Comparison of ENCODE assay signal across 18 cellular contexts in the genomic region with DNA sequence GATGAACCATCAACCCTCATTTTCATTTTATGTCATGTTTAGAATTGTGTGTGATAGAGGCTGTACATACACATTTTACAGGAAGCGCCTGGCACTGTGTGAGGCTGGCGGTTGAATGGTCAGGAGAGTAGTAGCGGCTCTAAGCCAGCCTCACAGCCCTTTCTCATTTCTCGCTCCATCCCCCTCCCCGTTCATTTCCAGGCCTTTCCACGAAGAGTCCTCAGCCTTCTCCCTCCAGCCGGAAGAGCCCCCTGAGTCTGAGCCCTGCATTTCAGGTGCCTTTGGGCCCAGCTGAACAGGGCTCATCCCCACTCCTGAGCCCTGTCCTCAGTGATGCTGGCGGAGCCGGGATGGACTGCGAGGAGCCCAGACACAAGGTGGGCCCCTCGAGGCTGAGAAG. TPM values are rescaled to one million over a fixed set of nuclear protein-coding genes. Genes with fewer than 3 reads are reported as not detected.
DNase-seq lines count a peak whose midpoint lies in the region; ATAC-seq, FAIRE-seq and TF ChIP-seq lines count a peak whose summit lies in the region.
"Had no signal": no experiment of that assay in that cellular context is flagged by ENCODE, and none has a peak within 500 bp of the region (broad histone marks: within the 10 kb centered on the region; RNA-seq: fewer than 3 reads in every experiment).

No MANE protein-coding gene starts in this region.

- H4K20me1 ChIP-seq in SK-N-SH (ENCODE audit: insufficient read depth) (no peaks in the 10 kb centered on the region), astrocyte (ENCODE audit: insufficient read depth, low read length) (no peaks in the 10 kb centered on the region)

- intact Hi-C loops in activated CD4-positive, alpha-beta T cell treated with anti-CD3 and anti-CD28 coated beads for 36 hours (cut with DNase I, micrococcal nuclease): no loop called here

- H3K23ac ChIP-seq in mesendoderm (ENCODE audit: low read length): no peak overlapping the region

- FAIRE-seq in astrocyte (lab: Jason Lieb, UNC): no peak
- FAIRE-seq: HepG2, HTR-8/SVneo had no signal

- H2BK15ac ChIP-seq in mesendoderm (replicated peaks; ENCODE audit: low read depth): no peak overlapping the region

- H4K5ac ChIP-seq in mesendoderm (ENCODE audit: low read length): no peak overlapping the region

- no peak overlapping the region for H3K18ac ChIP-seq in mesendoderm (ENCODE audit: low read length)

- H2AFZ ChIP-seq in SK-N-SH (ENCODE audit: low read depth) (no peak overlapping the region), astrocyte (ENCODE audit: low read depth, low read length) (no peak overlapping the region)

- H3K56ac ChIP-seq in mesendoderm (ENCODE audit: low read length): no peak overlapping the region

- TF ChIP-seq EP300 in SK-N-SH (IDR thresholded peaks at IDR 0.05; ENCODE audit: borderline replicate concordance in 1 of 2, low read depth in 1 of 2, low read length in 1 of 2): no peak

- peak overlapping the region; percentile 34 for H3K27ac Mint-ChIP-seq in astrocyte (ENCODE audit: unreplicated experiment)
- H3K27ac Mint-ChIP-seq in natural killer cell treated with Interleukin-12 subunit alpha and Interleukin-12 subunit beta and Interleukin-15 and Interleukin-18, amount 100 ng/mL, for 72 hours: no peak overlapping the region
- no peak overlapping the region for H3K27ac Mint-ChIP-seq in activated CD4-positive, alpha-beta T cell treated with anti-CD3 and anti-CD28 coated beads for 36 hours
- H3K27ac Mint-ChIP-seq: CD14-positive monocyte; CD8-positive, alpha-beta T cell; HFFc6 had no signal

- H3K9me3 ChIP-seq in SK-N-SH (no peaks in the 10 kb centered on the region), astrocyte (ENCODE audit: insufficient read depth, low read depth, low read length) (no peaks in the 10 kb centered on the region)

- no peaks in the 10 kb centered on the region for H3K9me2 ChIP-seq in SK-N-SH

- no peaks in the 10 kb centered on the region for H3F3A ChIP-seq in SK-N-SH (replicated peaks; ENCODE audit: insufficient read depth)

- no peaks in the 10 kb centered on the region for H3K36me3 ChIP-seq in SK-N-SH (replicated peaks in 1 of 2; ENCODE audit: control insufficient read depth in 1 of 2, insufficient read depth in 2 of 2, low read length in 1 of 2)
- H3K36me3 ChIP-seq in astrocyte (ENCODE audit: insufficient read depth, low read length): no peaks in the 10 kb centered on the region
- no peaks in the 10 kb centered on the region for H3K36me3 ChIP-seq in mesendoderm (ENCODE audit: control insufficient read depth, insufficient read depth, low read length)

- no peak overlapping the region for H3K4me3 Mint-ChIP-seq in astrocyte (ENCODE audit: unreplicated experiment)
- no peak overlapping the region for H3K4me3 Mint-ChIP-seq in natural killer cell treated with Interleukin-12 subunit alpha and Interleukin-12 subunit beta and Interleukin-15 and Interleukin-18, amount 100 ng/mL, for 72 hours
- no peak overlapping the region for H3K4me3 Mint-ChIP-seq in activated CD4-positive, alpha-beta T cell treated with anti-CD3 and anti-CD28 coated beads for 36 hours
- H3K4me3 Mint-ChIP-seq: CD8-positive, alpha-beta T cell; HFFc6 had no signal

- POLR2A ChIA-PET in SK-N-SH (lab: Yijun Ruan, JAX): no interaction called here
- POLR2A ChIA-PET in activated CD4-positive, alpha-beta T cell treated with anti-CD3 and anti-CD28 coated beads for 36 hours (lab: Charles Lee): no interaction called here

- H3K36me3 Mint-ChIP-seq in astrocyte (ENCODE audit: low read depth, unreplicated experiment): peaks cover 6% of the 10 kb centered on the region
- H3K36me3 Mint-ChIP-seq in natural killer cell treated with Interleukin-12 subunit alpha and Interleukin-12 subunit beta and Interleukin-15 and Interleukin-18, amount 100 ng/mL, for 72 hours: no peaks in the 10 kb centered on the region
- H3K36me3 Mint-ChIP-seq in activated CD4-positive, alpha-beta T cell treated with anti-CD3 and anti-CD28 coated beads for 36 hours (ENCODE audit: low read depth): no peaks in the 10 kb centered on the region
- H3K36me3 Mint-ChIP-seq: CD14-positive monocyte; CD8-positive, alpha-beta T cell had no signal

- H3K9me3 Mint-ChIP-seq in astrocyte (ENCODE audit: unreplicated experiment): no peaks in the 10 kb centered on the region
- no peaks in the 10 kb centered on the region for H3K9me3 Mint-ChIP-seq in natural killer cell treated with Interleukin-12 subunit alpha and Interleukin-12 subunit beta and Interleukin-15 and Interleukin-18, amount 100 ng/mL, for 72 hours
- no peaks in the 10 kb centered on the region for H3K9me3 Mint-ChIP-seq in activated CD4-positive, alpha-beta T cell treated with anti-CD3 and anti-CD28 coated beads for 36 hours (ENCODE audit: low read depth)
- H3K9me3 Mint-ChIP-seq: CD8-positive, alpha-beta T cell; HFFc6 had no signal

- no peak overlapping the region for H3K4ac ChIP-seq in mesendoderm (ENCODE audit: low read depth, low read length)

- H3K9ac ChIP-seq in SK-N-SH: no peak overlapping the region
- no peak overlapping the region for H3K9ac ChIP-seq in astrocyte (ENCODE audit: low read length)
- H3K9ac ChIP-seq in mesendoderm (ENCODE audit: low read length): no peak overlapping the region

- H3K4me3 ChIP-seq in SK-N-SH (ENCODE audit: low read depth in 2 of 2, low read length in 1 of 2) (no peak overlapping the region), astrocyte (ENCODE audit: insufficient read depth, low read depth, low read length) (no peak overlapping the region), mesendoderm (ENCODE audit: low read length) (no peak overlapping the region)

- H2BK120ac ChIP-seq in mesendoderm (ENCODE audit: low read depth, low read length): no peak overlapping the region

- ATAC-seq in SK-N-SH treated with all-trans-retinoic acid at 6 μM for 48 hours: no peak
- no peak for ATAC-seq in natural killer cell treated with Interleukin-12 subunit alpha and Interleukin-12 subunit beta and Interleukin-15 and Interleukin-18, amount 100 ng/mL, for 72 hours
- ATAC-seq in activated CD4-positive, alpha-beta T cell treated with anti-CD3 and anti-CD28 coated beads for 36 hours: no peak
- ATAC-seq: CD8-positive, alpha-beta T cell; HepG2 had no signal

- H2BK5ac ChIP-seq in mesendoderm (ENCODE audit: low read length): no peak overlapping the region

- no peak for TF ChIP-seq CTCF in SK-N-SH (IDR thresholded peaks at IDR 0.05)
- TF ChIP-seq CTCF in astrocyte (IDR thresholded peaks at IDR 0.05; ENCODE audit: insufficient read depth, low read depth, low read length): no peak

- H3K27me3 ChIP-seq in SK-N-SH (ENCODE audit: insufficient read depth) (no peaks in the 10 kb centered on the region), astrocyte (ENCODE audit: insufficient read depth, low read length) (no peaks in the 10 kb centered on the region), mesendoderm (ENCODE audit: insufficient read depth, low read length, poor library complexity) (no peaks in the 10 kb centered on the region)

- H3K27me3 Mint-ChIP-seq in astrocyte (ENCODE audit: low read depth, unreplicated experiment): no peaks in the 10 kb centered on the region
- peaks cover 0 to 3% of the 10 kb centered on the region in 2 donors for H3K27me3 Mint-ChIP-seq in natural killer cell treated with Interleukin-12 subunit alpha and Interleukin-12 subunit beta and Interleukin-15 and Interleukin-18, amount 100 ng/mL, for 72 hours
- peaks cover 17% of the 10 kb centered on the region for H3K27me3 Mint-ChIP-seq in activated CD4-positive, alpha-beta T cell treated with anti-CD3 and anti-CD28 coated beads for 36 hours

- H3K79me1 ChIP-seq in mesendoderm (ENCODE audit: low read length): no peaks in the 10 kb centered on the region

- H2AK5ac ChIP-seq in mesendoderm (ENCODE audit: low read length): no peak overlapping the region

- H3K4me2 ChIP-seq in SK-N-SH: no peak overlapping the region
- H3K4me2 ChIP-seq in astrocyte (ENCODE audit: low read length): no peak overlapping the region
- H3K4me2 ChIP-seq in mesendoderm (ENCODE audit: low read length): no peak overlapping the region

- TF ChIP-seq RAD21 in SK-N-SH (IDR thresholded peaks at IDR 0.05; ENCODE audit: low read length): no peak

- H3K4me1 ChIP-seq in SK-N-SH (ENCODE audit: control insufficient read depth in 1 of 2, insufficient read depth in 2 of 2, low read depth in 1 of 2, low read length in 1 of 2): no peaks in the 10 kb centered on the region; a peak in 1 of 4 replicates
- H3K4me1 ChIP-seq in astrocyte (ENCODE audit: insufficient read depth, low read length): no peaks in the 10 kb centered on the region
- H3K4me1 ChIP-seq in mesendoderm (ENCODE audit: control insufficient read depth, low read depth, low read length): no peaks in the 10 kb centered on the region

- no peak overlapping the region for H3K27ac ChIP-seq in SK-N-SH (ENCODE audit: low read depth in 2 of 2, low read length in 1 of 2)
- no peak overlapping the region for H3K27ac ChIP-seq in astrocyte (ENCODE audit: low read depth, low read length)
- no peak overlapping the region for H3K27ac ChIP-seq in mesendoderm (ENCODE audit: low read depth, low read length)
- H3K27ac ChIP-seq: 22Rv1 had no signal

- H3K79me2 ChIP-seq in SK-N-SH (ENCODE audit: insufficient read depth) (no peaks in the 10 kb centered on the region), astrocyte (ENCODE audit: insufficient read depth, low read length) (no peaks in the 10 kb centered on the region), mesendoderm (ENCODE audit: control insufficient read depth, insufficient read depth, low read length) (no peaks in the 10 kb centered on the region)

- CTCF ChIA-PET in SK-N-SH (lab: Yijun Ruan, JAX): no interaction called here
- CTCF ChIA-PET in activated CD4-positive, alpha-beta T cell treated with anti-CD3 and anti-CD28 coated beads for 36 hours (lab: Charles Lee): no interaction called here

- WGBS in SK-N-SH (ENCODE audit: low lambda C conversion rate): 92% methylated on average over 7 of the region's 11 CpGs
- no CpG with 5 or more reads among the region's 11 CpGs for WGBS in mesendoderm (ENCODE audit: extremely low coverage, insufficient coverage, low lambda C conversion rate)

- DNase-seq in SK-N-SH (peak; percentile 10), astrocyte (ENCODE audit: low read depth) (no peak), mesendoderm (peak; percentile 26), hippocampal formation (lab: John Stamatoyannopoulos, UW) (no peak)
- DNase-seq in natural killer cell treated with Interleukin-12 subunit alpha and Interleukin-12 subunit beta and Interleukin-15 and Interleukin-18, amount 100 ng/mL, for 72 hours (ENCODE audit: low spot score): no peak
- DNase-seq in stimulated activated CD4-positive, alpha-beta T cell treated with anti-CD3 and anti-CD28 coated beads, Interleukin-4, amount 100 ng/mL, for 24 hours: no peak
- DNase-seq in activated CD4-positive, alpha-beta T cell treated with anti-CD3 and anti-CD28 coated beads for 36 hours: no peak
- DNase-seq: CD8-positive, alpha-beta T cell; COR-L47; DMS53; GOT3; HCEC 1CT; HFFc6 had no signal

- no peak overlapping the region for H4K8ac ChIP-seq in mesendoderm (ENCODE audit: low read depth, low read length)

- no peaks in the 10 kb centered on the region for H3K4me1 Mint-ChIP-seq in astrocyte (ENCODE audit: low read depth, unreplicated experiment)
- no peaks in the 10 kb centered on the region for H3K4me1 Mint-ChIP-seq in natural killer cell treated with Interleukin-12 subunit alpha and Interleukin-12 subunit beta and Interleukin-15 and Interleukin-18, amount 100 ng/mL, for 72 hours (ENCODE audit: low read depth in 2 of 2)
- no peaks in the 10 kb centered on the region for H3K4me1 Mint-ChIP-seq in activated CD4-positive, alpha-beta T cell treated with anti-CD3 and anti-CD28 coated beads for 36 hours

RNA-seq across cellular contexts. Expression of gene STK25, which starts 51.8 kb away (rescaled TPM):
- polyA plus RNA-seq in SK-N-SH (2012; rRNA removed): 236 and 268 TPM in 2 replicates
- polyA plus RNA-seq in SK-N-SH (2012; cell fraction: cytosol; rRNA removed): 94.5 and 143 TPM in 2 replicates
- polyA plus RNA-seq in SK-N-SH (2012; cell fraction: nucleus; rRNA removed): 855 and 923 TPM in 2 replicates
- 185 and 211 TPM in 2 replicates for total RNA-seq in astrocyte
- polyA plus RNA-seq in mesendoderm (2013, experiment 1 of 2): 106 TPM
- polyA plus RNA-seq in mesendoderm (2013, experiment 2 of 2): 109 TPM
- total RNA-seq in natural killer cell treated with Interleukin-12 subunit alpha and Interleukin-12 subunit beta and Interleukin-15 and Interleukin-18, amount 100 ng/mL, for 72 hours: 100 to 1,000 TPM; 110 to 169 TPM
- total RNA-seq in activated CD4-positive, alpha-beta T cell treated with anti-CD3 and anti-CD28 coated beads for 36 hours: 100 to 1,000 TPM in 1 of 2 experiments, 10 to 100 TPM in 1; 93.5 to 123 TPM

Comparison
In these comparisons a context has a peak if more than half of its experiments do, and no peak if none do; other contexts are left out.
1. DNase-seq: peak in SK-N-SH (single experiment) and mesendoderm (single experiment); none in astrocyte (single experiment), natural killer cell treated with Interleukin-12 subunit alpha and Interleukin-12 subunit beta and Interleukin-15 and Interleukin-18, amount 100 ng/mL, for 72 hours (single experiment), stimulated activated CD4-positive, alpha-beta T cell treated with anti-CD3 and anti-CD28 coated beads, Interleukin-4, amount 100 ng/mL, for 24 hours (single experiment), activated CD4-positive, alpha-beta T cell treated with anti-CD3 and anti-CD28 coated beads for 36 hours (single experiment) and hippocampal formation (0 of 2).